ENCODE assay signal across 8 cellular contexts in genomic region chr20:25000268-25000801, GRCh38. TPM values are rescaled to one million over a fixed set of nuclear protein-coding genes. Genes with fewer than 3 reads are reported as not detected.
DNase-seq lines count a peak whose midpoint lies in the region; ATAC-seq and TF ChIP-seq lines count a peak whose summit lies in the region.

No MANE protein-coding gene starts in this region.

- peak overlapping the region; percentile 3 to 61 (median 54) for H3K27ac ChIP-seq in esophagus squamous epithelium

- DNase-seq in DMS53 (lab: John Stamatoyannopoulos, UW): peak; percentile 86
- DNase-seq in NCI-H226: peak; percentile 81
- no peak for DNase-seq in esophagus squamous epithelium (lab: John Stamatoyannopoulos, UW)
- peak; percentile 91 for DNase-seq in renal cortical epithelial cell (ENCODE audit: low read depth)
- DNase-seq in activated T-cell treated with anti-CD3 and anti-CD28 coated beads, Interleukin-2, amount 50 U/mL, for 1 hour: no peak

- TF ChIP-seq CTCF in esophagus squamous epithelium (IDR thresholded peaks at IDR 0.05): peak in 3 of 6 experiments; percentile 11 to 22 (median 21)

- no peak overlapping the region for H3K4me3 ChIP-seq in esophagus squamous epithelium

- no peaks in the 10 kb centered on the region for H3K27me3 ChIP-seq in esophagus squamous epithelium

- no peaks in the 10 kb centered on the region for H3K9me3 ChIP-seq in esophagus squamous epithelium

- peaks cover 8 to 58% (median 18%) of the 10 kb centered on the region in 3 donors for H3K4me1 ChIP-seq in esophagus squamous epithelium

- intact Hi-C loops in esophagus squamous epithelium (cut with DNase I): no loop called here

- WGBS in esophagus squamous epithelium, 2 donors: 21 to 25% methylated on average over 4 of the region's 4 CpGs

- TF ChIP-seq POLR2A in esophagus squamous epithelium (IDR thresholded peaks at IDR 0.05): no peak

- peaks cover 0 to 10% (median 0%) of the 10 kb centered on the region in 3 donors for H3K36me3 ChIP-seq in esophagus squamous epithelium

- ATAC-seq in GM21423 (IDR thresholded peaks at IDR 0.05; ENCODE audit: unreplicated experiment): no peak
- ATAC-seq in GM19455 (IDR thresholded peaks at IDR 0.05; ENCODE audit: unreplicated experiment): no peak
- ATAC-seq in HG03097 (IDR thresholded peaks at IDR 0.05; ENCODE audit: low FRiP score, unreplicated experiment): no peak

RNA-seq across cellular contexts. Expression of gene APMAP, which starts 7.8 kb away (rescaled TPM):
- total RNA-seq in esophagus squamous epithelium (10 to 100 TPM; 16.7 to 38.4 (median 25.6) TPM), renal cortical epithelial cell (99.2 and 104 TPM in 2 replicates)

RNA-seq across cellular contexts. Expression of gene CST7, which starts 51.3 kb away (rescaled TPM):
- 1 to 10 TPM; 2.5 to 6.1 (median 4.1) TPM for total RNA-seq in esophagus squamous epithelium
- total RNA-seq in renal cortical epithelial cell: not detected in 2 replicates

RNA-seq across cellular contexts. Expression of gene ACSS1, which starts 57.6 kb away (rescaled TPM):
- total RNA-seq in esophagus squamous epithelium: 10 to 100 TPM in 3 of 4 donors, 1 to 10 TPM in 1; 5.8 to 23.5 (median 11.1) TPM
- 1.2 and 11.8 TPM in 2 replicates for total RNA-seq in renal cortical epithelial cell

Comparison
In these comparisons a context has a peak if more than half of its experiments do, and no peak if none do; other contexts are left out.
1. DNase-seq: peak in DMS53 (single experiment), NCI-H226 (single experiment) and renal cortical epithelial cell (single experiment); none in esophagus squamous epithelium (single experiment) and activated T-cell treated with anti-CD3 and anti-CD28 coated beads, Interleukin-2, amount 50 U/mL, for 1 hour (single experiment).